In genomic region chr12:100164153-100164704, GRCh38 we compare ENCODE assay signal across 8 cellular contexts. TPM values are rescaled to one million over a fixed set of nuclear protein-coding genes. Genes with fewer than 3 reads are reported as not detected.
DNase-seq lines count a peak whose midpoint lies in the region; ATAC-seq and TF ChIP-seq lines count a peak whose summit lies in the region.

No MANE protein-coding gene starts in this region.

- peak overlapping the region; percentile 44 for H2AFZ ChIP-seq in osteoblast (ENCODE audit: low read length)

- H3K4me3 ChIP-seq in breast epithelium (peak overlapping the region in 2 of 3 donors; percentile 32 to 55), osteoblast (ENCODE audit: insufficient read depth, low read length) (peak overlapping the region; percentile 51), spleen (peak overlapping the region in 4 of 8 donors; percentile 19 to 48 (median 27))

- H3K4me1 ChIP-seq in breast epithelium (peaks cover 0 to 4% of the 10 kb centered on the region in 2 donors), osteoblast (ENCODE audit: insufficient read depth, low read length) (no peaks in the 10 kb centered on the region), spleen (peaks cover 4 to 14% (median 11%) of the 10 kb centered on the region in 6 donors)

- no peaks in the 10 kb centered on the region for H3K79me2 ChIP-seq in osteoblast (ENCODE audit: insufficient read depth, low read length)

- ATAC-seq in GM19351 (IDR thresholded peaks at IDR 0.05; ENCODE audit: unreplicated experiment) (peak; percentile 15), HG03139 (IDR thresholded peaks at IDR 0.05; ENCODE audit: unreplicated experiment) (peak; percentile 20), HG03521 (IDR thresholded peaks at IDR 0.05; ENCODE audit: unreplicated experiment) (no peak), GM18867 (IDR thresholded peaks at IDR 0.05; ENCODE audit: unreplicated experiment) (no peak)

- peaks cover 2% of the 10 kb centered on the region for H4K20me1 ChIP-seq in osteoblast (ENCODE audit: insufficient read depth, low read length)

- TF ChIP-seq POLR2A in breast epithelium (IDR thresholded peaks at IDR 0.05) (no peak), spleen (IDR thresholded peaks at IDR 0.05) (no peak)

- H3K27me3 ChIP-seq in breast epithelium (no peaks in the 10 kb centered on the region), osteoblast (ENCODE audit: insufficient read depth, low read length) (peaks cover 4% of the 10 kb centered on the region), spleen (replicated peaks in 1 of 7) (no peaks in the 10 kb centered on the region)

- H3K4me2 ChIP-seq in osteoblast (ENCODE audit: insufficient read depth, low read length), result peak overlapping the region; percentile 74

- WGBS in spleen, 5 donors, result 39 to 48% (median 42%) methylated on average over 7 of the region's 7 CpGs

- H3K27ac ChIP-seq in breast epithelium, result no peak overlapping the region
- H3K27ac ChIP-seq in osteoblast (ENCODE audit: low read depth, low read length), result no peak overlapping the region
- H3K27ac ChIP-seq in spleen, result no peak overlapping the region

- intact Hi-C loops in breast epithelium (cut with DNase I; ENCODE audit: low total_unique reads), result no loop called here
- intact Hi-C loops in spleen (cut with DNase I; ENCODE audit: low total_unique reads), result no loop called here

- H3K36me3 ChIP-seq in breast epithelium (no peaks in the 10 kb centered on the region), osteoblast (ENCODE audit: insufficient read depth, low read length) (no peaks in the 10 kb centered on the region), spleen (peaks cover 0 to 10% (median 0%) of the 10 kb centered on the region in 6 donors)

- DNase-seq in breast epithelium (ENCODE audit: low spot score in 2 of 2), result no peak
- DNase-seq in osteoblast (ENCODE audit: insufficient read length, low spot score, missing footprints), result no peak
- DNase-seq in spleen, result no peak
- no peak for DNase-seq in NCI-H345 treated with DMSO at 0.1 percent for 48 hours (lab: John Stamatoyannopoulos, UW; ENCODE audit: unreplicated experiment)

- H3K9me3 ChIP-seq in breast epithelium (no peaks in the 10 kb centered on the region), osteoblast (ENCODE audit: low read depth, low read length) (no peaks in the 10 kb centered on the region), spleen (no peaks in the 10 kb centered on the region)

- TF ChIP-seq CTCF in breast epithelium (IDR thresholded peaks at IDR 0.05) (no peak), osteoblast (IDR thresholded peaks at IDR 0.05; ENCODE audit: extremely low read depth, low read depth, low read length) (no peak), spleen (IDR thresholded peaks at IDR 0.05 in 8 of 11, conservative IDR thresholded peaks at IDR 0.05 in 3 of 11) (no peak)

RNA-seq across cellular contexts. Expression of gene BLTP3B, which starts 21.6 kb away (rescaled TPM):
- total RNA-seq in breast epithelium (10 to 100 TPM; 29.2 to 42.4 (median 40.8) TPM), osteoblast (55.7 and 64.8 TPM in 2 replicates), spleen (10 to 100 TPM; 29.5 to 42.5 (median 36.3) TPM)
- polyA plus RNA-seq in spleen, result 1 to 10 TPM; 3.8 to 6.3 (median 5.1) TPM

RNA-seq across cellular contexts. Expression of gene ACTR6, which starts 36.4 kb away (rescaled TPM):
- 10 to 100 TPM; 11.2 to 33.5 (median 21.0) TPM for total RNA-seq in breast epithelium
- total RNA-seq in osteoblast, result 13.6 and 19.2 TPM in 2 replicates
- 10 to 100 TPM; 20.1 to 32.4 (median 25.1) TPM for total RNA-seq in spleen
- 10 to 100 TPM; 15.0 to 23.1 (median 18.4) TPM for polyA plus RNA-seq in spleen

Comparison
In these comparisons a context has a peak if more than half of its experiments do, and no peak if none do; other contexts are left out.
1. ATAC-seq: peak in GM19351 (single experiment) and HG03139 (single experiment); none in HG03521 (single experiment) and GM18867 (single experiment).